ENCODE assay signal across 21 cellular contexts in genomic region chr10:108872854-108873253, GRCh38.
DNase-seq lines count a peak whose midpoint lies in the region; ATAC-seq lines count a peak whose summit lies in the region.
"Had no signal": no experiment of that assay in that cellular context is flagged by ENCODE, and none has a peak within 500 bp of the region (broad histone marks: within the 10 kb centered on the region; RNA-seq: fewer than 3 reads in every experiment).

No MANE protein-coding gene starts in this region.

- ATAC-seq in GM18511 (IDR thresholded peaks at IDR 0.05; ENCODE audit: unreplicated experiment) (peak; percentile 64), GM21423 (IDR thresholded peaks at IDR 0.05; ENCODE audit: unreplicated experiment) (peak; percentile 61), HG03432 (IDR thresholded peaks at IDR 0.05; ENCODE audit: unreplicated experiment) (peak; percentile 61), HG02938 (IDR thresholded peaks at IDR 0.05; ENCODE audit: unreplicated experiment) (no peak)
- ATAC-seq: HepG2, PC-3 had no signal

- DNase-seq in fibroblast of peridontal ligament (ENCODE audit: extremely low read depth) (peak; percentile 2), superior temporal gyrus (ENCODE audit: extremely low spot score) (no peak)
- no peak for DNase-seq in activated CD8-positive, alpha-beta memory T cell treated with anti-CD3 and anti-CD28 coated beads, Interleukin-2, amount 50 U/mL, for 48 hours
- DNase-seq: BE2C; CD4-positive, CD25-positive, alpha-beta regulatory T cell; COR-L47; DMS 273 treated with DMSO at 0.1 percent for 48 hours; DND-41; KG1; NCI-H1417; NCI-H187; NCI-H2227 treated with DMSO at 0.1 percent for 48 hours; NCI-H510A treated with DMSO at 0.1 percent for 48 hours; PC-3; SIG-M5; T-helper 1 cell had no signal
